15 cellular contexts compared by ENCODE assay signal in genomic region chr2:42764096-42764495, GRCh38. TPM values are rescaled to one million over a fixed set of nuclear protein-coding genes. Genes with fewer than 3 reads are reported as not detected.
A peak's percentile ranks its signal among the peaks of the same experiment; 100 is the strongest.
DNase-seq lines count a peak whose midpoint lies in the region; ATAC-seq and TF ChIP-seq lines count a peak whose summit lies in the region.
"Had no signal": no experiment of that assay in that cellular context is flagged by ENCODE, and none has a peak within 500 bp of the region (broad histone marks: within the 10 kb centered on the region; RNA-seq: fewer than 3 reads in every experiment).

A gene with protein sequence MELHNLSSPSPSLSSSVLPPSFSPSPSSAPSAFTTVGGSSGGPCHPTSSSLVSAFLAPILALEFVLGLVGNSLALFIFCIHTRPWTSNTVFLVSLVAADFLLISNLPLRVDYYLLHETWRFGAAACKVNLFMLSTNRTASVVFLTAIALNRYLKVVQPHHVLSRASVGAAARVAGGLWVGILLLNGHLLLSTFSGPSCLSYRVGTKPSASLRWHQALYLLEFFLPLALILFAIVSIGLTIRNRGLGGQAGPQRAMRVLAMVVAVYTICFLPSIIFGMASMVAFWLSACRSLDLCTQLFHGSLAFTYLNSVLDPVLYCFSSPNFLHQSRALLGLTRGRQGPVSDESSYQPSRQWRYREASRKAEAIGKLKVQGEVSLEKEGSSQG (minus strand): TSS chr2:42764135. CDS start chr2:42764062, 73 bp downstream.

- no peaks in the 10 kb centered on the region for H3K36me3 Mint-ChIP-seq in activated CD8-positive, alpha-beta T cell treated with anti-CD3 and anti-CD28 coated beads, Interleukin-2, amount 10 ng/mL, durations not matched to agents 7 days and 5 days (ENCODE audit: low read depth)
- peaks cover 1% of the 10 kb centered on the region for H3K36me3 Mint-ChIP-seq in activated CD8-positive, alpha-beta T cell treated with anti-CD3 and anti-CD28 coated beads for 36 hours (ENCODE audit: low read depth)
- H3K36me3 Mint-ChIP-seq in stimulated activated effector memory CD8-positive, alpha-beta T cell treated with anti-CD3 and anti-CD28 coated beads, Interleukin-12 subunit alpha, Interleukin-12 subunit beta, amount 100 ng/mL, for 72 hours, result no peaks in the 10 kb centered on the region

- no peak within 1 kb of the TSS for H3K4me3 Mint-ChIP-seq in activated CD8-positive, alpha-beta T cell treated with anti-CD3 and anti-CD28 coated beads, Interleukin-2, amount 10 ng/mL, durations not matched to agents 7 days and 5 days
- H3K4me3 Mint-ChIP-seq in activated CD8-positive, alpha-beta T cell treated with anti-CD3 and anti-CD28 coated beads for 36 hours, result no peak within 1 kb of the TSS
- no peak within 1 kb of the TSS for H3K4me3 Mint-ChIP-seq in stimulated activated effector memory CD8-positive, alpha-beta T cell treated with anti-CD3 and anti-CD28 coated beads, Interleukin-12 subunit alpha, Interleukin-12 subunit beta, amount 100 ng/mL, for 72 hours

- TF ChIP-seq CTCF in activated CD8-positive, alpha-beta T cell treated with anti-CD3 and anti-CD28 coated beads for 36 hours (IDR thresholded peaks at IDR 0.05), result no peak
- no peak for TF ChIP-seq CTCF in lower lobe of right lung (IDR thresholded peaks at IDR 0.05)

- no peaks in the 10 kb centered on the region for H3K27me3 Mint-ChIP-seq in activated CD8-positive, alpha-beta T cell treated with anti-CD3 and anti-CD28 coated beads, Interleukin-2, amount 10 ng/mL, durations not matched to agents 7 days and 5 days (ENCODE audit: low read depth)
- H3K27me3 Mint-ChIP-seq in activated CD8-positive, alpha-beta T cell treated with anti-CD3 and anti-CD28 coated beads for 36 hours, result no peaks in the 10 kb centered on the region

- H3K4me1 Mint-ChIP-seq in activated CD8-positive, alpha-beta T cell treated with anti-CD3 and anti-CD28 coated beads, Interleukin-2, amount 10 ng/mL, durations not matched to agents 7 days and 5 days (ENCODE audit: low read depth), result peaks cover 3% of the 10 kb centered on the region
- H3K4me1 Mint-ChIP-seq in activated CD8-positive, alpha-beta T cell treated with anti-CD3 and anti-CD28 coated beads for 36 hours (ENCODE audit: low read depth), result no peaks in the 10 kb centered on the region
- H3K4me1 Mint-ChIP-seq in stimulated activated effector memory CD8-positive, alpha-beta T cell treated with anti-CD3 and anti-CD28 coated beads, Interleukin-12 subunit alpha, Interleukin-12 subunit beta, amount 100 ng/mL, for 72 hours, result peaks cover 7% of the 10 kb centered on the region

- H3K9me3 Mint-ChIP-seq in activated CD8-positive, alpha-beta T cell treated with anti-CD3 and anti-CD28 coated beads, Interleukin-2, amount 10 ng/mL, durations not matched to agents 7 days and 5 days (ENCODE audit: insufficient read depth), result no peaks in the 10 kb centered on the region
- H3K9me3 Mint-ChIP-seq in activated CD8-positive, alpha-beta T cell treated with anti-CD3 and anti-CD28 coated beads for 36 hours, result no peaks in the 10 kb centered on the region
- no peaks in the 10 kb centered on the region for H3K9me3 Mint-ChIP-seq in stimulated activated effector memory CD8-positive, alpha-beta T cell treated with anti-CD3 and anti-CD28 coated beads, Interleukin-12 subunit alpha, Interleukin-12 subunit beta, amount 100 ng/mL, for 72 hours
- H3K9me3 Mint-ChIP-seq: activated T-helper 2 cell treated with anti-CD3 and anti-CD28 coated beads, Interferon-gamma antibody, Interleukin-2, Interleukin-4, amounts not matched to agents 10 μg/mL and 5 μg/mL and 100 μg/mL, durations not matched to agents 14 hours and 24 hours and 36 hours had no signal

- H3K4me1 ChIP-seq in lower lobe of right lung, result no peaks in the 10 kb centered on the region
- H3K4me1 ChIP-seq: ascending aorta, colonic mucosa had no signal

- POLR2A ChIA-PET in activated CD8-positive, alpha-beta T cell treated with anti-CD3 and anti-CD28 coated beads, Interleukin-2, amount 10 ng/mL, durations not matched to agents 7 days and 5 days (lab: Charles Lee), result no interaction called here
- POLR2A ChIA-PET in activated CD8-positive, alpha-beta T cell treated with anti-CD3 and anti-CD28 coated beads for 36 hours (lab: Charles Lee), result interaction anchor here (0.6 kb wide), 1 partner anchor 173 kb away, joined by 3 read pairs; no protein-coding TSS in a partner anchor

- no peaks in the 10 kb centered on the region for H3K27me3 ChIP-seq in lower lobe of right lung (ENCODE audit: low read depth)
- H3K27me3 ChIP-seq: ascending aorta, colonic mucosa had no signal

- H3K27ac ChIP-seq in lower lobe of right lung, result no peak within 1 kb of the TSS
- H3K27ac ChIP-seq: ascending aorta, colonic mucosa, thoracic aorta had no signal

- intact Hi-C loops in activated CD8-positive, alpha-beta T cell treated with anti-CD3 and anti-CD28 coated beads for 36 hours (cut with micrococcal nuclease), result no loop called here
- intact Hi-C loops in lower lobe of right lung (cut with DNase I), result no loop called here

- no peak for DNase-seq in activated CD8-positive, alpha-beta T cell treated with anti-CD3 and anti-CD28 coated beads, Interleukin-2, amount 10 ng/mL, durations not matched to agents 7 days and 5 days
- DNase-seq in activated CD8-positive, alpha-beta T cell treated with anti-CD3 and anti-CD28 coated beads for 36 hours, result no peak
- DNase-seq in MV-4-11 (lab: John Stamatoyannopoulos, UW) (peak; percentile 79), lower lobe of right lung (no peak), D341Med (ENCODE audit: low spot score) (no peak), GM19240 (ENCODE audit: insufficient read length, low spot score) (no peak)
- no peak for DNase-seq in stimulated activated effector memory CD8-positive, alpha-beta T cell treated with anti-CD3 and anti-CD28 coated beads, Interleukin-12 subunit alpha, Interleukin-12 subunit beta, amount 100 ng/mL, for 72 hours (ENCODE audit: low spot score in 2 of 2)
- DNase-seq: colonic mucosa, mesendoderm, NCI-H82 had no signal

- no peaks in the 10 kb centered on the region for H3K36me3 ChIP-seq in lower lobe of right lung
- H3K36me3 ChIP-seq: ascending aorta, colonic mucosa, thoracic aorta had no signal

- H3K9me3 ChIP-seq in lower lobe of right lung, result no peaks in the 10 kb centered on the region
- H3K9me3 ChIP-seq: ascending aorta, colonic mucosa, thoracic aorta had no signal

- H3K4me3 ChIP-seq in lower lobe of right lung, result no peak within 1 kb of the TSS
- H3K4me3 ChIP-seq: ascending aorta, colonic mucosa, thoracic aorta had no signal

- H3K27ac Mint-ChIP-seq in activated CD8-positive, alpha-beta T cell treated with anti-CD3 and anti-CD28 coated beads, Interleukin-2, amount 10 ng/mL, durations not matched to agents 7 days and 5 days, result peak within 1 kb of the TSS; percentile 46
- no peak within 1 kb of the TSS for H3K27ac Mint-ChIP-seq in activated CD8-positive, alpha-beta T cell treated with anti-CD3 and anti-CD28 coated beads for 36 hours
- peak within 1 kb of the TSS; percentile 69 for H3K27ac Mint-ChIP-seq in stimulated activated effector memory CD8-positive, alpha-beta T cell treated with anti-CD3 and anti-CD28 coated beads, Interleukin-12 subunit alpha, Interleukin-12 subunit beta, amount 100 ng/mL, for 72 hours
- H3K27ac Mint-ChIP-seq: activated T-helper 2 cell treated with anti-CD3 and anti-CD28 coated beads, Interferon-gamma antibody, Interleukin-2, Interleukin-4, amounts not matched to agents 10 μg/mL and 5 μg/mL and 100 μg/mL, durations not matched to agents 14 hours and 24 hours and 36 hours had no signal

- ATAC-seq in activated CD8-positive, alpha-beta T cell treated with anti-CD3 and anti-CD28 coated beads, Interleukin-2, amount 10 ng/mL, durations not matched to agents 7 days and 5 days, result no peak
- no peak for ATAC-seq in activated CD8-positive, alpha-beta T cell treated with anti-CD3 and anti-CD28 coated beads for 36 hours
- peak; percentile 5 to 26 for ATAC-seq in lower lobe of right lung
- ATAC-seq in stimulated activated effector memory CD8-positive, alpha-beta T cell treated with anti-CD3 and anti-CD28 coated beads, Interleukin-12 subunit alpha, Interleukin-12 subunit beta, amount 100 ng/mL, for 72 hours, result no peak
- no peak for ATAC-seq in HG03135 (IDR thresholded peaks at IDR 0.05; ENCODE audit: unreplicated experiment)
- ATAC-seq: esophagus mucosa had no signal

- CTCF ChIA-PET in activated CD8-positive, alpha-beta T cell treated with anti-CD3 and anti-CD28 coated beads, Interleukin-2, amount 10 ng/mL, durations not matched to agents 7 days and 5 days (lab: Charles Lee), result no interaction called here
- CTCF ChIA-PET in activated CD8-positive, alpha-beta T cell treated with anti-CD3 and anti-CD28 coated beads for 36 hours (lab: Charles Lee), result no interaction called here

RNA-seq across cellular contexts. Expression of the gene that starts here (rescaled TPM):
- not detected for total RNA-seq in activated CD8-positive, alpha-beta T cell treated with anti-CD3 and anti-CD28 coated beads, Interleukin-2, amount 10 ng/mL, durations not matched to agents 7 days and 5 days
- under 1 TPM in 1 of 2 experiments, not detected in 1; 0.40 TPM for total RNA-seq in activated CD8-positive, alpha-beta T cell treated with anti-CD3 and anti-CD28 coated beads for 36 hours
- total RNA-seq in lower lobe of right lung, result 1.9 TPM

Comparison
In these comparisons a context has a peak if more than half of its experiments do, and no peak if none do; other contexts are left out.
1. ATAC-seq: peak in lower lobe of right lung (2 of 2); none in activated CD8-positive, alpha-beta T cell treated with anti-CD3 and anti-CD28 coated beads, Interleukin-2, amount 10 ng/mL, durations not matched to agents 7 days and 5 days (single experiment), activated CD8-positive, alpha-beta T cell treated with anti-CD3 and anti-CD28 coated beads for 36 hours (single experiment), stimulated activated effector memory CD8-positive, alpha-beta T cell treated with anti-CD3 and anti-CD28 coated beads, Interleukin-12 subunit alpha, Interleukin-12 subunit beta, amount 100 ng/mL, for 72 hours (single experiment) and HG03135 (single experiment).